In the genomic region with DNA sequence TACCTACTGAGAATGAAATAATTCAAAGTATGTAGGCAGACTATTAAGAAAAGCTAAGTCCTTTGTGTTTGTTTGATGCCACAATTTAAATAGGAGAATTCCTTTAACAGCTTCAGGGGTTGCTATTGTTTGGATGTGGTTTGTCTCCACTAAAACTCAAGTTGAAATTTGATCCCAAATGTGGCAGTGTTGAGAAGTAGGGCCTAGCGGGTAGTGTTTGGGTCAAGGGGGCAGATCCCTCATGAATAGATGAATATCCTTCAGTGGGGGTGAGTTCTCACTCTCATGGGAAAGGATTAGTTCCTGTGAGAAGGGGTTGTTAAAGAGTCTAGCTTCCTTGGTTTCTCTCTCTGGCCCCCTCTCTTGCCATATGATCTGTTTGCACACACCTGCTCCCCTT, we compare ENCODE assay signal across 1 cellular context.
TF ChIP-seq lines count a peak whose summit lies in the region.

No MANE protein-coding gene starts in this region.

TF ChIP-seq in GM23338, 12 proteins besides CTCF, POLR2A, EP300 and RAD21 (continued from another document):
- TF ChIP-seq, protein P1, sequence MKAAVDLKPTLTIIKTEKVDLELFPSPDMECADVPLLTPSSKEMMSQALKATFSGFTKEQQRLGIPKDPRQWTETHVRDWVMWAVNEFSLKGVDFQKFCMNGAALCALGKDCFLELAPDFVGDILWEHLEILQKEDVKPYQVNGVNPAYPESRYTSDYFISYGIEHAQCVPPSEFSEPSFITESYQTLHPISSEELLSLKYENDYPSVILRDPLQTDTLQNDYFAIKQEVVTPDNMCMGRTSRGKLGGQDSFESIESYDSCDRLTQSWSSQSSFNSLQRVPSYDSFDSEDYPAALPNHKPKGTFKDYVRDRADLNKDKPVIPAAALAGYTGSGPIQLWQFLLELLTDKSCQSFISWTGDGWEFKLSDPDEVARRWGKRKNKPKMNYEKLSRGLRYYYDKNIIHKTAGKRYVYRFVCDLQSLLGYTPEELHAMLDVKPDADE (IDR thresholded peaks at IDR 0.05): no peak
